17 cellular contexts compared by ENCODE assay signal in genomic region chr10:77360835-77361234, GRCh38.
"Had no signal": no experiment of that assay in that cellular context is flagged by ENCODE, and none has a peak within 500 bp of the region (broad histone marks: within the 10 kb centered on the region; RNA-seq: fewer than 3 reads in every experiment).

No MANE protein-coding gene starts in this region.

- H3K9me3 ChIP-seq: adrenal gland had no signal

- H3K27me3 ChIP-seq: adrenal gland had no signal

- H3K4me1 ChIP-seq: adrenal gland had no signal

- H3K36me3 ChIP-seq: adrenal gland had no signal

- H3K4me3 ChIP-seq: adrenal gland had no signal

- H3K27ac ChIP-seq: adrenal gland had no signal

- ATAC-seq: activated CD4-positive, CD25-positive, alpha-beta regulatory T cell treated with anti-CD3 and anti-CD28 coated beads, Interleukin-2, amount 50 U/mL, for 24 hours; activated CD8-positive, alpha-beta T cell treated with anti-CD3 and anti-CD28 coated beads for 36 hours; PC-3 had no signal

- DNase-seq: activated CD4-positive, alpha-beta T cell treated with anti-CD3 and anti-CD28 coated beads for 4 hours; activated CD8-positive, alpha-beta memory T cell treated with anti-CD3 and anti-CD28 coated beads, Interleukin-2, amount 50 U/mL, for 48 hours; activated CD8-positive, alpha-beta T cell treated with anti-CD3 and anti-CD28 coated beads for 36 hours; activated naive CD4-positive, alpha-beta T cell treated with anti-CD3 and anti-CD28 coated beads, Interleukin-2, amount 50 U/mL, for 16 hours; activated naive CD8-positive, alpha-beta T cell treated with anti-CD3 and anti-CD28 coated beads, Interleukin-2, amount 10 ng/mL, durations not matched to agents 7 days and 5 days; activated T-cell treated with anti-CD3 and anti-CD28 coated beads, Interleukin-2, amount 50 U/mL, for 1 hour; adrenal gland; anterior cingulate cortex; NCI-H1105 treated with DMSO at 0.1 percent for 48 hours; NCI-H1436 treated with DMSO at 0.1 percent for 48 hours; NCI-H187; NCI-H2081; NCI-H446; NCI-H524; PC-3; SHP77 treated with DMSO at 0.1 percent for 48 hours had no signal
